In the genomic region with DNA sequence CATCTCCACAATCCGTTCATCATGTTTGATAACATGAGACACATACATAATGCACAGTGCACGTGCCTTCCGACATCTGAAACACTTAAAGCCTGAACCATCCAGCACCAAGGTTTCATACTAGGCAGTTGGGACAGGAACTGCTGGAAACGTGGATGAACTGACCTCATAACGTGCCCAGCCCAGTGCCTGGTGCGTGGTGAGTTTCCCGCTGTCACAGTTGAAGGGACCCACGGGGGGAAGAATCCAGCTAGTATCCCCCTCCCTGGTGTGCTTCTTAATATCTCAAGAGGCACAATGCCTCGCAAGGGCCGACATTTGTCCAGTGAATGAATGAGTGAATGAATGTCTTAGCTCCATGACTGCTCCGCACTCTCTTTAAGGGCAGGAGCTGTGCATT, we compare ENCODE assay signal across 11 cellular contexts. TPM values are rescaled to one million over a fixed set of nuclear protein-coding genes. Genes with fewer than 3 reads are reported as not detected.
"Had no signal": no experiment of that assay in that cellular context is flagged by ENCODE, and none has a peak within 500 bp of the region (broad histone marks: within the 10 kb centered on the region; RNA-seq: fewer than 3 reads in every experiment).

No MANE protein-coding gene starts in this region.

- DNase-seq: GM23248, GOT3, H7, H9, HCEC 1CT, HFFc6 had no signal

- H3K4me2 ChIP-seq: GM23338 had no signal

- FAIRE-seq: H54 had no signal

- ATAC-seq: GM23338, HCT116 had no signal

- H2AFZ ChIP-seq: GM23248, GM23338 had no signal

- H3K9me3 ChIP-seq: HAP-1 had no signal

- H3K4me1 ChIP-seq: HAP-1 had no signal

- H3K9ac ChIP-seq: GM23248 had no signal

- H3K4me3 ChIP-seq: GM23248, GM23338, HAP-1 had no signal

- H3K27ac ChIP-seq: GM23248 had no signal

- H3K36me3 ChIP-seq: HAP-1 had no signal

RNA-seq across cellular contexts. Expression of a gene that starts 23.2 kb away (rescaled TPM):
- total RNA-seq: GM23248, H4, HFFc6 had no signal
- polyA plus RNA-seq: GM23248 had no signal
